In genomic region chrX:119871599-119872395, GRCh38 we compare ENCODE assay signal across 1 cellular context.
TF ChIP-seq lines count a peak whose summit lies in the region.

Gene NDUFA1, plus strand, starts transcription at chrX:119871832. Its CDS starts 80 bp downstream, at chrX:119871912.
Gene RNF113A, minus strand, starts transcription at chrX:119871733. Its CDS starts 120 bp downstream, at chrX:119871613.

TF ChIP-seq in GM12878, 131 proteins besides CTCF, POLR2A, EP300 and RAD21 (continued from another document and continues in another):
- TF ChIP-seq RFX5 (IDR thresholded peaks at IDR 0.05; ENCODE audit: low read depth, low read length): peak; percentile 28; the same call in 1 of the 2 replicates
- no peak for TF ChIP-seq STAT1 (conservative IDR thresholded peaks at IDR 0.05)
- TF ChIP-seq ZNF207 (IDR thresholded peaks at IDR 0.05; ENCODE audit: borderline replicate concordance): no peak
- TF ChIP-seq, protein P1, sequence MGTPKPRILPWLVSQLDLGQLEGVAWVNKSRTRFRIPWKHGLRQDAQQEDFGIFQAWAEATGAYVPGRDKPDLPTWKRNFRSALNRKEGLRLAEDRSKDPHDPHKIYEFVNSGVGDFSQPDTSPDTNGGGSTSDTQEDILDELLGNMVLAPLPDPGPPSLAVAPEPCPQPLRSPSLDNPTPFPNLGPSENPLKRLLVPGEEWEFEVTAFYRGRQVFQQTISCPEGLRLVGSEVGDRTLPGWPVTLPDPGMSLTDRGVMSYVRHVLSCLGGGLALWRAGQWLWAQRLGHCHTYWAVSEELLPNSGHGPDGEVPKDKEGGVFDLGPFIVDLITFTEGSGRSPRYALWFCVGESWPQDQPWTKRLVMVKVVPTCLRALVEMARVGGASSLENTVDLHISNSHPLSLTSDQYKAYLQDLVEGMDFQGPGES (IDR thresholded peaks at IDR 0.05): no peak
- TF ChIP-seq, protein P2, sequence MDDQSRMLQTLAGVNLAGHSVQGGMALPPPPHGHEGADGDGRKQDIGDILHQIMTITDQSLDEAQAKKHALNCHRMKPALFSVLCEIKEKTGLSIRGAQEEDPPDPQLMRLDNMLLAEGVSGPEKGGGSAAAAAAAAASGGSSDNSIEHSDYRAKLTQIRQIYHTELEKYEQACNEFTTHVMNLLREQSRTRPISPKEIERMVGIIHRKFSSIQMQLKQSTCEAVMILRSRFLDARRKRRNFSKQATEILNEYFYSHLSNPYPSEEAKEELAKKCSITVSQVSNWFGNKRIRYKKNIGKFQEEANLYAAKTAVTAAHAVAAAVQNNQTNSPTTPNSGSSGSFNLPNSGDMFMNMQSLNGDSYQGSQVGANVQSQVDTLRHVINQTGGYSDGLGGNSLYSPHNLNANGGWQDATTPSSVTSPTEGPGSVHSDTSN (IDR thresholded peaks at IDR 0.05; ENCODE audit: insufficient replicate concordance, low read depth, low read length): peak; percentile 24
- no peak for TF ChIP-seq BACH1 (IDR thresholded peaks at IDR 0.05; ENCODE audit: borderline replicate concordance)
- peak; percentile 55; the same call in 2 of the 3 replicates for TF ChIP-seq POU2F2 (IDR thresholded peaks at IDR 0.05; ENCODE audit: borderline replicate concordance, low read depth, low read length)
- TF ChIP-seq RELB (IDR thresholded peaks at IDR 0.05; ENCODE audit: low read depth): 0 out of 2 replicates have a peak, but pooled peaks have one; percentile 29
- no peak for TF ChIP-seq NR2C2 (IDR thresholded peaks at IDR 0.05; ENCODE audit: borderline replicate concordance, control insufficient read depth, insufficient read length, low read depth)
- TF ChIP-seq TBL1XR1 (IDR thresholded peaks at IDR 0.05; ENCODE audit: low read depth, low read length): 0 out of 2 replicates have a peak, but pooled peaks have one; percentile 25
- TF ChIP-seq CHD1 (IDR thresholded peaks at IDR 0.05; ENCODE audit: low read depth, low read length): no peak
- no peak for TF ChIP-seq SUPT20H (IDR thresholded peaks at IDR 0.05; ENCODE audit: borderline replicate concordance, control insufficient read depth, low read depth, low read length)
- TF ChIP-seq KLF5 (IDR thresholded peaks at IDR 0.05; ENCODE audit: partially characterized antibody): no peak
- TF ChIP-seq SP1 (IDR thresholded peaks at IDR 0.05; ENCODE audit: low read depth, low read length): no peak
- peak; percentile 37; the same call in 1 of the 2 replicates for TF ChIP-seq NR2F1 (conservative IDR thresholded peaks at IDR 0.05)
- TF ChIP-seq, protein P3, sequence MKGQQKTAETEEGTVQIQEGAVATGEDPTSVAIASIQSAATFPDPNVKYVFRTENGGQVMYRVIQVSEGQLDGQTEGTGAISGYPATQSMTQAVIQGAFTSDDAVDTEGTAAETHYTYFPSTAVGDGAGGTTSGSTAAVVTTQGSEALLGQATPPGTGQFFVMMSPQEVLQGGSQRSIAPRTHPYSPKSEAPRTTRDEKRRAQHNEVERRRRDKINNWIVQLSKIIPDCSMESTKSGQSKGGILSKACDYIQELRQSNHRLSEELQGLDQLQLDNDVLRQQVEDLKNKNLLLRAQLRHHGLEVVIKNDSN (IDR thresholded peaks at IDR 0.05; ENCODE audit: borderline replicate concordance, extremely low read length, insufficient read depth, low read depth, low read length): no peak
- TF ChIP-seq, protein P4, sequence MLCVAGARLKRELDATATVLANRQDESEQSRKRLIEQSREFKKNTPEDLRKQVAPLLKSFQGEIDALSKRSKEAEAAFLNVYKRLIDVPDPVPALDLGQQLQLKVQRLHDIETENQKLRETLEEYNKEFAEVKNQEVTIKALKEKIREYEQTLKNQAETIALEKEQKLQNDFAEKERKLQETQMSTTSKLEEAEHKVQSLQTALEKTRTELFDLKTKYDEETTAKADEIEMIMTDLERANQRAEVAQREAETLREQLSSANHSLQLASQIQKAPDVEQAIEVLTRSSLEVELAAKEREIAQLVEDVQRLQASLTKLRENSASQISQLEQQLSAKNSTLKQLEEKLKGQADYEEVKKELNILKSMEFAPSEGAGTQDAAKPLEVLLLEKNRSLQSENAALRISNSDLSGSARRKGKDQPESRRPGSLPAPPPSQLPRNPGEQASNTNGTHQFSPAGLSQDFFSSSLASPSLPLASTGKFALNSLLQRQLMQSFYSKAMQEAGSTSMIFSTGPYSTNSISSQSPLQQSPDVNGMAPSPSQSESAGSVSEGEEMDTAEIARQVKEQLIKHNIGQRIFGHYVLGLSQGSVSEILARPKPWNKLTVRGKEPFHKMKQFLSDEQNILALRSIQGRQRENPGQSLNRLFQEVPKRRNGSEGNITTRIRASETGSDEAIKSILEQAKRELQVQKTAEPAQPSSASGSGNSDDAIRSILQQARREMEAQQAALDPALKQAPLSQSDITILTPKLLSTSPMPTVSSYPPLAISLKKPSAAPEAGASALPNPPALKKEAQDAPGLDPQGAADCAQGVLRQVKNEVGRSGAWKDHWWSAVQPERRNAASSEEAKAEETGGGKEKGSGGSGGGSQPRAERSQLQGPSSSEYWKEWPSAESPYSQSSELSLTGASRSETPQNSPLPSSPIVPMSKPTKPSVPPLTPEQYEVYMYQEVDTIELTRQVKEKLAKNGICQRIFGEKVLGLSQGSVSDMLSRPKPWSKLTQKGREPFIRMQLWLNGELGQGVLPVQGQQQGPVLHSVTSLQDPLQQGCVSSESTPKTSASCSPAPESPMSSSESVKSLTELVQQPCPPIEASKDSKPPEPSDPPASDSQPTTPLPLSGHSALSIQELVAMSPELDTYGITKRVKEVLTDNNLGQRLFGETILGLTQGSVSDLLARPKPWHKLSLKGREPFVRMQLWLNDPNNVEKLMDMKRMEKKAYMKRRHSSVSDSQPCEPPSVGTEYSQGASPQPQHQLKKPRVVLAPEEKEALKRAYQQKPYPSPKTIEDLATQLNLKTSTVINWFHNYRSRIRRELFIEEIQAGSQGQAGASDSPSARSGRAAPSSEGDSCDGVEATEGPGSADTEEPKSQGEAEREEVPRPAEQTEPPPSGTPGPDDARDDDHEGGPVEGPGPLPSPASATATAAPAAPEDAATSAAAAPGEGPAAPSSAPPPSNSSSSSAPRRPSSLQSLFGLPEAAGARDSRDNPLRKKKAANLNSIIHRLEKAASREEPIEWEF (IDR thresholded peaks at IDR 0.05; ENCODE audit: insufficient replicate concordance, low read depth, low read length): no peak
- TF ChIP-seq E4F1 (IDR thresholded peaks at IDR 0.05; ENCODE audit: borderline replicate concordance, partially characterized antibody): no peak
- peak; percentile 85 for TF ChIP-seq PKNOX1 (IDR thresholded peaks at IDR 0.05)
- no peak for TF ChIP-seq RBBP5 (conservative IDR thresholded peaks at IDR 0.05)
- no peak for TF ChIP-seq TCF7 (IDR thresholded peaks at IDR 0.05; ENCODE audit: borderline replicate concordance)
- no peak for TF ChIP-seq NFXL1 (IDR thresholded peaks at IDR 0.05; ENCODE audit: borderline replicate concordance)
- no peak for TF ChIP-seq ZNF274 (IDR thresholded peaks at IDR 0.05; ENCODE audit: insufficient read depth, insufficient read length)
- no peak; the same call in 1 of the 2 replicates for TF ChIP-seq NR2C1 (IDR thresholded peaks at IDR 0.05)
- 0 out of 4 replicates have a peak, but pooled peaks of 1 of the 2 experiments have one; percentile 16 for TF ChIP-seq BHLHE40 (IDR thresholded peaks at IDR 0.05; ENCODE audit: borderline replicate concordance in 1 of 2, low read depth in 2 of 2, low read length in 1 of 2)
- TF ChIP-seq, protein P5, sequence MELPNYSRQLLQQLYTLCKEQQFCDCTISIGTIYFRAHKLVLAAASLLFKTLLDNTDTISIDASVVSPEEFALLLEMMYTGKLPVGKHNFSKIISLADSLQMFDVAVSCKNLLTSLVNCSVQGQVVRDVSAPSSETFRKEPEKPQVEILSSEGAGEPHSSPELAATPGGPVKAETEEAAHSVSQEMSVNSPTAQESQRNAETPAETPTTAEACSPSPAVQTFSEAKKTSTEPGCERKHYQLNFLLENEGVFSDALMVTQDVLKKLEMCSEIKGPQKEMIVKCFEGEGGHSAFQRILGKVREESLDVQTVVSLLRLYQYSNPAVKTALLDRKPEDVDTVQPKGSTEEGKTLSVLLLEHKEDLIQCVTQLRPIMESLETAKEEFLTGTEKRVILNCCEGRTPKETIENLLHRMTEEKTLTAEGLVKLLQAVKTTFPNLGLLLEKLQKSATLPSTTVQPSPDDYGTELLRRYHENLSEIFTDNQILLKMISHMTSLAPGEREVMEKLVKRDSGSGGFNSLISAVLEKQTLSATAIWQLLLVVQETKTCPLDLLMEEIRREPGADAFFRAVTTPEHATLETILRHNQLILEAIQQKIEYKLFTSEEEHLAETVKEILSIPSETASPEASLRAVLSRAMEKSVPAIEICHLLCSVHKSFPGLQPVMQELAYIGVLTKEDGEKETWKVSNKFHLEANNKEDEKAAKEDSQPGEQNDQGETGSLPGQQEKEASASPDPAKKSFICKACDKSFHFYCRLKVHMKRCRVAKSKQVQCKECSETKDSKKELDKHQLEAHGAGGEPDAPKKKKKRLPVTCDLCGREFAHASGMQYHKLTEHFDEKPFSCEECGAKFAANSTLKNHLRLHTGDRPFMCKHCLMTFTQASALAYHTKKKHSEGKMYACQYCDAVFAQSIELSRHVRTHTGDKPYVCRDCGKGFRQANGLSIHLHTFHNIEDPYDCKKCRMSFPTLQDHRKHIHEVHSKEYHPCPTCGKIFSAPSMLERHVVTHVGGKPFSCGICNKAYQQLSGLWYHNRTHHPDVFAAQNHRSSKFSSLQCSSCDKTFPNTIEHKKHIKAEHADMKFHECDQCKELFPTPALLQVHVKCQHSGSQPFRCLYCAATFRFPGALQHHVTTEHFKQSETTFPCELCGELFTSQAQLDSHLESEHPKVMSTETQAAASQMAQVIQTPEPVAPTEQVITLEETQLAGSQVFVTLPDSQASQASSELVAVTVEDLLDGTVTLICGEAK (IDR thresholded peaks at IDR 0.05; ENCODE audit: borderline replicate concordance): peak; percentile 60; the same call in 1 of the 2 replicates
- TF ChIP-seq IKZF1 (conservative IDR thresholded peaks at IDR 0.05): peak; percentile 48; the same call in 1 of the 2 replicates
- 0 out of 2 replicates have a peak, but pooled peaks have one; percentile 13 for TF ChIP-seq YY1 (IDR thresholded peaks at IDR 0.05; ENCODE audit: low read depth, low read length)
- 0 out of 2 replicates have a peak, but pooled peaks have one; percentile 36 for TF ChIP-seq ZBED1 (IDR thresholded peaks at IDR 0.05; ENCODE audit: borderline replicate concordance)
- no peak; the same call in 1 of the 2 replicates for TF ChIP-seq MLLT1 (IDR thresholded peaks at IDR 0.05)
- 0 out of 2 replicates have a peak, but pooled peaks have one; percentile 26 for TF ChIP-seq JUND (IDR thresholded peaks at IDR 0.05; ENCODE audit: low read depth, low read length)
- no peak for TF ChIP-seq IKZF2 (IDR thresholded peaks at IDR 0.05)
- peak; percentile 82 for TF ChIP-seq CREM (IDR thresholded peaks at IDR 0.05; ENCODE audit: low read depth)
- TF ChIP-seq NFYA (IDR thresholded peaks at IDR 0.05; ENCODE audit: borderline replicate concordance, low read depth, low read length): no peak
- no peak; the same call in 1 of the 2 replicates for TF ChIP-seq SMAD5 (IDR thresholded peaks at IDR 0.05; ENCODE audit: low read depth)
- TF ChIP-seq GABPA (IDR thresholded peaks at IDR 0.05; ENCODE audit: low read depth): peak; percentile 65
- TF ChIP-seq SREBF1 (IDR thresholded peaks at IDR 0.05; ENCODE audit: low read length): no peak
- TF ChIP-seq STAT3 (IDR thresholded peaks at IDR 0.05; ENCODE audit: low read depth, low read length): no peak
- peak; percentile 85 for TF ChIP-seq PML (IDR thresholded peaks at IDR 0.05; ENCODE audit: low read length)
- TF ChIP-seq POLR2AphosphoS2 (IDR thresholded peaks at IDR 0.05; ENCODE audit: low read depth, low read length): peak; percentile 53; the same call in 1 of the 2 replicates
- TF ChIP-seq FOXM1 (IDR thresholded peaks at IDR 0.05; ENCODE audit: low read depth, low read length): no peak
- TF ChIP-seq BRCA1 (IDR thresholded peaks at IDR 0.05; ENCODE audit: low read depth, low read length): no peak
